ENCODE assay signal across 13 cellular contexts in genomic region chr19:6236310-6237291, GRCh38. TPM values are rescaled to one million over a fixed set of nuclear protein-coding genes. Genes with fewer than 3 reads are reported as not detected.
DNase-seq lines count a peak whose midpoint lies in the region; ATAC-seq, FAIRE-seq and TF ChIP-seq lines count a peak whose summit lies in the region.
"Had no signal": no experiment of that assay in that cellular context is flagged by ENCODE, and none has a peak within 500 bp of the region (broad histone marks: within the 10 kb centered on the region; RNA-seq: fewer than 3 reads in every experiment).

No MANE protein-coding gene starts in this region.

- DNase-seq in GM12892 (ENCODE audit: insufficient read length) (peak; percentile 22), WTC11 (ENCODE audit: low spot score) (no peak), right cardiac atrium (peak in 2 of 3 donors; percentile 76), spleen (peak; percentile 67), GM13976 (ENCODE audit: low spot score) (no peak), mesenteric fat pad (ENCODE audit: low spot score) (no peak)
- DNase-seq in activated T-helper 2 cell treated with anti-CD3 and anti-CD28 coated beads, Interferon-gamma antibody, Interleukin-2, Interleukin-4, amounts not matched to agents 10 μg/mL and 5 μg/mL and 100 μg/mL, durations not matched to agents 14 hours and 24 hours and 36 hours (ENCODE audit: low spot score), result no peak
- DNase-seq: activated CD4-positive, alpha-beta T cell treated with anti-CD3 and anti-CD28 coated beads for 4 hours; activated effector memory CD4-positive, alpha-beta T cell treated with Interleukin-2 at 50 U/mL for 16 hours; CD4-positive, alpha-beta T cell; NCI-H774 had no signal

- peaks cover 6% of the 10 kb centered on the region; the same call in 1 of the 2 replicates for H3K36me3 Mint-ChIP-seq in WTC11
- H3K36me3 Mint-ChIP-seq in activated T-helper 2 cell treated with anti-CD3 and anti-CD28 coated beads, Interferon-gamma antibody, Interleukin-2, Interleukin-4, amounts not matched to agents 10 μg/mL and 5 μg/mL and 100 μg/mL, durations not matched to agents 14 hours and 24 hours and 36 hours (ENCODE audit: low read depth), result peaks cover 3% of the 10 kb centered on the region

- WGBS in right cardiac atrium, result 71% methylated on average over 39 of the region's 39 CpGs
- WGBS in spleen, 5 donors, result 82 to 94% (median 87%) methylated on average over 21 to 39 of the region's 39 CpGs

- H3K4me3 Mint-ChIP-seq in WTC11, result no peak overlapping the region
- no peak overlapping the region for H3K4me3 Mint-ChIP-seq in activated T-helper 2 cell treated with anti-CD3 and anti-CD28 coated beads, Interferon-gamma antibody, Interleukin-2, Interleukin-4, amounts not matched to agents 10 μg/mL and 5 μg/mL and 100 μg/mL, durations not matched to agents 14 hours and 24 hours and 36 hours (ENCODE audit: low read depth)
- H3K4me3 Mint-ChIP-seq: CD4-positive, alpha-beta T cell had no signal

- POLR2A ChIA-PET in WTC11 (lab: Charles Lee), result no interaction called here

- no peak for TF ChIP-seq CTCF in WTC11 (IDR thresholded peaks at IDR 0.05)
- no peak for TF ChIP-seq CTCF in spleen (IDR thresholded peaks at IDR 0.05 in 8 of 11, conservative IDR thresholded peaks at IDR 0.05 in 3 of 11)
- no peak for TF ChIP-seq CTCF in GM13976 (IDR thresholded peaks at IDR 0.05; ENCODE audit: borderline replicate concordance, control extremely low read depth, extremely low read depth, insufficient read depth, missing control alignments)

- H3K27me3 ChIP-seq in right cardiac atrium (ENCODE audit: control insufficient read depth, insufficient read depth), result no peaks in the 10 kb centered on the region
- H3K27me3 ChIP-seq in spleen (replicated peaks in 1 of 7), result no peaks in the 10 kb centered on the region

- H3K4me3 ChIP-seq in right cardiac atrium (ENCODE audit: low read length), result no peak overlapping the region
- no peak overlapping the region for H3K4me3 ChIP-seq in spleen
- H3K4me3 ChIP-seq: SK-N-MC had no signal

- H3K27ac Mint-ChIP-seq in WTC11, result peak overlapping the region; percentile 84; the same call in 1 of the 2 replicates
- no peak overlapping the region for H3K27ac Mint-ChIP-seq in activated T-helper 2 cell treated with anti-CD3 and anti-CD28 coated beads, Interferon-gamma antibody, Interleukin-2, Interleukin-4, amounts not matched to agents 10 μg/mL and 5 μg/mL and 100 μg/mL, durations not matched to agents 14 hours and 24 hours and 36 hours
- H3K27ac Mint-ChIP-seq: CD4-positive, alpha-beta T cell had no signal

- H3K9me3 Mint-ChIP-seq in WTC11, result no peaks in the 10 kb centered on the region
- H3K9me3 Mint-ChIP-seq in activated T-helper 2 cell treated with anti-CD3 and anti-CD28 coated beads, Interferon-gamma antibody, Interleukin-2, Interleukin-4, amounts not matched to agents 10 μg/mL and 5 μg/mL and 100 μg/mL, durations not matched to agents 14 hours and 24 hours and 36 hours, result no peaks in the 10 kb centered on the region
- H3K9me3 Mint-ChIP-seq: CD4-positive, alpha-beta T cell had no signal

- H3K36me3 ChIP-seq in spleen, result peaks cover 0 to 6% (median 0%) of the 10 kb centered on the region in 6 donors

- peaks cover 48% of the 10 kb centered on the region for H3K4me1 ChIP-seq in right cardiac atrium (ENCODE audit: control insufficient read depth, insufficient read depth, low read length)
- peaks cover 4 to 98% (median 57%) of the 10 kb centered on the region in 6 donors for H3K4me1 ChIP-seq in spleen

- CTCF ChIA-PET in WTC11 (lab: Charles Lee), result interaction anchor here (1.2 to 2.6 kb wide), 2 partner anchors 18 to 36 kb away, joined by 3 to 11 read pairs; no protein-coding TSS in a partner anchor

- peaks cover 17% of the 10 kb centered on the region for H3K4me1 Mint-ChIP-seq in WTC11
- H3K4me1 Mint-ChIP-seq in activated T-helper 2 cell treated with anti-CD3 and anti-CD28 coated beads, Interferon-gamma antibody, Interleukin-2, Interleukin-4, amounts not matched to agents 10 μg/mL and 5 μg/mL and 100 μg/mL, durations not matched to agents 14 hours and 24 hours and 36 hours (ENCODE audit: low read depth), result peaks cover 23% of the 10 kb centered on the region

- ATAC-seq in WTC11 (no peak; the same call in 1 of the 2 replicates), right cardiac atrium (no peak), HG03520 (IDR thresholded peaks at IDR 0.05; ENCODE audit: unreplicated experiment) (no peak)

- in situ Hi-C loops in GM13976 (cut with MboI; ENCODE audit: low sequenced_read_pairs, unreplicated experiment), result no loop called here

- FAIRE-seq in GM12892 (lab: Jason Lieb, UNC), result no peak

- TF ChIP-seq POLR2A in GM12892 (IDR thresholded peaks at IDR 0.05; ENCODE audit: low read depth, low read length) (no peak), spleen (IDR thresholded peaks at IDR 0.05) (no peak)

- intact Hi-C loops in right cardiac atrium (cut with DNase I), result loop anchor here in 2 of 4 donors (5.0 kb wide), 1 partner anchor 36 kb away; no protein-coding TSS in a partner anchor
- intact Hi-C loops in spleen (cut with DNase I; ENCODE audit: low total_unique reads), result no loop called here
- intact Hi-C loops in activated T-helper 2 cell treated with anti-CD3 and anti-CD28 coated beads, Interferon-gamma antibody, Interleukin-2, Interleukin-4, amounts not matched to agents 10 μg/mL and 5 μg/mL and 100 μg/mL, durations not matched to agents 14 hours and 24 hours and 36 hours (cut with micrococcal nuclease), result no loop called here

- H3K27me3 Mint-ChIP-seq in WTC11 (ENCODE audit: low read depth), result no peaks in the 10 kb centered on the region
- no peaks in the 10 kb centered on the region for H3K27me3 Mint-ChIP-seq in activated T-helper 2 cell treated with anti-CD3 and anti-CD28 coated beads, Interferon-gamma antibody, Interleukin-2, Interleukin-4, amounts not matched to agents 10 μg/mL and 5 μg/mL and 100 μg/mL, durations not matched to agents 14 hours and 24 hours and 36 hours (ENCODE audit: low read depth)
- H3K27me3 Mint-ChIP-seq: CD4-positive, alpha-beta T cell had no signal

- no peaks in the 10 kb centered on the region for H3K9me3 ChIP-seq in right cardiac atrium (ENCODE audit: control insufficient read depth, low read length)
- no peaks in the 10 kb centered on the region for H3K9me3 ChIP-seq in spleen

- H3K27ac ChIP-seq in right cardiac atrium (ENCODE audit: low read length) (no peak overlapping the region), spleen (peak overlapping the region in 1 of 8 donors; percentile 85)
- H3K27ac ChIP-seq: SK-N-MC had no signal

TF ChIP-seq in WTC11, 78 proteins besides CTCF, POLR2A, EP300 and RAD21:
- no peak for TF ChIP-seq EMX1 (CRISPR knock-in tag; IDR thresholded peaks at IDR 0.05)
- TF ChIP-seq FOXK1 (CRISPR knock-in tag; IDR thresholded peaks at IDR 0.05), result no peak
- TF ChIP-seq NFATC4 (CRISPR knock-in tag; IDR thresholded peaks at IDR 0.05), result no peak
- no peak for TF ChIP-seq JUN (CRISPR knock-in tag; IDR thresholded peaks at IDR 0.05)
- no peak for TF ChIP-seq RORB (CRISPR knock-in tag; IDR thresholded peaks at IDR 0.05)
- TF ChIP-seq CREM (CRISPR knock-in tag; IDR thresholded peaks at IDR 0.05), result no peak
- no peak for TF ChIP-seq CREB1 (CRISPR knock-in tag; IDR thresholded peaks at IDR 0.05)
- TF ChIP-seq ZNF121 (CRISPR knock-in tag; IDR thresholded peaks at IDR 0.05), result no peak
- no peak for TF ChIP-seq USF2 (CRISPR knock-in tag; IDR thresholded peaks at IDR 0.05)
- TF ChIP-seq FOXP1 (CRISPR knock-in tag; IDR thresholded peaks at IDR 0.05; ENCODE audit: borderline replicate concordance), result no peak
- TF ChIP-seq SMAD4 (CRISPR knock-in tag; IDR thresholded peaks at IDR 0.05), result no peak
- TF ChIP-seq SMAD3 (CRISPR knock-in tag; IDR thresholded peaks at IDR 0.05; ENCODE audit: borderline replicate concordance), result no peak
- TF ChIP-seq ZNF423 (CRISPR knock-in tag; IDR thresholded peaks at IDR 0.05), result no peak
- TF ChIP-seq, protein P1, sequence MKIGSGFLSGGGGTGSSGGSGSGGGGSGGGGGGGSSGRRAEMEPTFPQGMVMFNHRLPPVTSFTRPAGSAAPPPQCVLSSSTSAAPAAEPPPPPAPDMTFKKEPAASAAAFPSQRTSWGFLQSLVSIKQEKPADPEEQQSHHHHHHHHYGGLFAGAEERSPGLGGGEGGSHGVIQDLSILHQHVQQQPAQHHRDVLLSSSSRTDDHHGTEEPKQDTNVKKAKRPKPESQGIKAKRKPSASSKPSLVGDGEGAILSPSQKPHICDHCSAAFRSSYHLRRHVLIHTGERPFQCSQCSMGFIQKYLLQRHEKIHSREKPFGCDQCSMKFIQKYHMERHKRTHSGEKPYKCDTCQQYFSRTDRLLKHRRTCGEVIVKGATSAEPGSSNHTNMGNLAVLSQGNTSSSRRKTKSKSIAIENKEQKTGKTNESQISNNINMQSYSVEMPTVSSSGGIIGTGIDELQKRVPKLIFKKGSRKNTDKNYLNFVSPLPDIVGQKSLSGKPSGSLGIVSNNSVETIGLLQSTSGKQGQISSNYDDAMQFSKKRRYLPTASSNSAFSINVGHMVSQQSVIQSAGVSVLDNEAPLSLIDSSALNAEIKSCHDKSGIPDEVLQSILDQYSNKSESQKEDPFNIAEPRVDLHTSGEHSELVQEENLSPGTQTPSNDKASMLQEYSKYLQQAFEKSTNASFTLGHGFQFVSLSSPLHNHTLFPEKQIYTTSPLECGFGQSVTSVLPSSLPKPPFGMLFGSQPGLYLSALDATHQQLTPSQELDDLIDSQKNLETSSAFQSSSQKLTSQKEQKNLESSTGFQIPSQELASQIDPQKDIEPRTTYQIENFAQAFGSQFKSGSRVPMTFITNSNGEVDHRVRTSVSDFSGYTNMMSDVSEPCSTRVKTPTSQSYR (CRISPR knock-in tag; IDR thresholded peaks at IDR 0.05), result no peak

RNA-seq across cellular contexts. Expression of gene MLLT1, which starts 43.2 kb away (rescaled TPM):
- polyA plus RNA-seq in GM12892 (2012; ENCODE audit: missing spikeins), result 7.4 TPM
- 49.9 to 58.2 TPM (median 50.2 TPM) in 3 replicates for total RNA-seq in WTC11 (2021)
- total RNA-seq in right cardiac atrium, result 10 to 100 TPM; 62.5 to 67.3 (median 65.5) TPM
- 34.8 TPM for polyA plus RNA-seq in right cardiac atrium
- 10 to 100 TPM; 18.9 to 57.2 (median 41.3) TPM for total RNA-seq in spleen
- polyA plus RNA-seq in spleen, result 10 to 100 TPM; 10.1 to 20.6 (median 15.0) TPM
- total RNA-seq in activated T-helper 2 cell treated with anti-CD3 and anti-CD28 coated beads, Interferon-gamma antibody, Interleukin-2, Interleukin-4, amounts not matched to agents 10 μg/mL and 5 μg/mL and 100 μg/mL, durations not matched to agents 14 hours and 24 hours and 36 hours, result 58.7 and 61.8 TPM in 2 replicates
- 62.3 TPM for total RNA-seq in mesenteric fat pad

Comparison
In these comparisons a context has a peak if more than half of its experiments do, and no peak if none do; other contexts are left out.
1. DNase-seq: peak in GM12892 (single experiment), right cardiac atrium (2 of 3) and spleen (single experiment); none in WTC11 (single experiment), GM13976 (single experiment), activated T-helper 2 cell treated with anti-CD3 and anti-CD28 coated beads, Interferon-gamma antibody, Interleukin-2, Interleukin-4, amounts not matched to agents 10 μg/mL and 5 μg/mL and 100 μg/mL, durations not matched to agents 14 hours and 24 hours and 36 hours (single experiment) and mesenteric fat pad (single experiment).